ENCODE assay signal across 8 cellular contexts in genomic region chr5:37738057-37738691, GRCh38.
A peak's percentile ranks its signal among the peaks of the same experiment; 100 is the strongest.
DNase-seq lines count a peak whose midpoint lies in the region; ATAC-seq and TF ChIP-seq lines count a peak whose summit lies in the region.

No MANE protein-coding gene starts in this region.

- H3K4me2 ChIP-seq in HCT116 (ENCODE audit: low read length), result peak overlapping the region; percentile 45
- peak overlapping the region; percentile 72 for H3K4me2 ChIP-seq in MM.1S (ENCODE audit: low read depth, low read length)

- CTCF ChIA-PET in HCT116 (lab: Charles Lee), result interaction anchor here (1.2 to 1.8 kb wide), 4 partner anchors 13 to 325 kb away, joined by 4 to 12 read pairs (median 4); no protein-coding TSS in a partner anchor

- no TSS peak for BruUV-seq in HCT116 (replicated peaks; lab: Mats Ljungman, UMichigan)

- no peak overlapping the region for H2AFZ ChIP-seq in HCT116 (ENCODE audit: low read depth, low read length, poor library complexity, severe bottlenecking)
- H2AFZ ChIP-seq in MM.1S (ENCODE audit: low read length), result no peak overlapping the region

- H3K27ac ChIP-seq in HCT116 (ENCODE audit: low read depth, low read length), result peak overlapping the region; percentile 2; the same call in 1 of the 2 replicates
- peak overlapping the region; percentile 69; the same call in 1 of the 2 replicates for H3K27ac ChIP-seq in MM.1S (ENCODE audit: low read length)

- no peaks in the 10 kb centered on the region for H3K79me2 ChIP-seq in HCT116 (ENCODE audit: insufficient read depth, low read length)
- H3K79me2 ChIP-seq in MM.1S (ENCODE audit: low read length), result 0 out of 2 replicates have a peak, but pooled peaks cover 2% of the 10 kb centered on the region

- TF ChIP-seq RAD21 in HCT116 (IDR thresholded peaks at IDR 0.05; ENCODE audit: low read depth), result no peak

- H3K36me3 ChIP-seq in HCT116 (ENCODE audit: control insufficient read depth in 1 of 2, insufficient read depth in 2 of 2, low read length in 2 of 2) (no peaks in the 10 kb centered on the region), MM.1S (replicated peaks; ENCODE audit: insufficient read depth, low read length) (no peaks in the 10 kb centered on the region; the same call in 1 of the 2 replicates)

- peaks cover 11% of the 10 kb centered on the region for H3K36me3 Mint-ChIP-seq in activated T-helper 1 cell treated with anti-CD3 and anti-CD28 coated beads, Interleukin-12 subunit alpha, Interleukin-12 subunit beta, Interleukin-2, Interleukin-4 antibody, amounts not matched to agents 30 ng/mL and 10 ng/mL and 1 ng/mL, durations not matched to agents 14 hours and 24 hours and 36 hours (ENCODE audit: low read depth)
- H3K36me3 Mint-ChIP-seq in endothelial cell (ENCODE audit: low read depth, unreplicated experiment), result peaks cover 12% of the 10 kb centered on the region

- RAD21 ChIA-PET in HCT116 (lab: Charles Lee; ENCODE audit: low non-redundant PET in 1 of 2, low total read pairs in 2 of 2, uncharacterized antibody in 2 of 2, unreplicated experiment in 2 of 2), result no interaction called here

- H3K27me3 ChIP-seq in HCT116 (ENCODE audit: insufficient read depth, low read length), result no peaks in the 10 kb centered on the region
- no peaks in the 10 kb centered on the region for H3K27me3 ChIP-seq in MM.1S (replicated peaks; ENCODE audit: insufficient read depth, low read length)

- POLR2A ChIA-PET in HCT116 (lab: Charles Lee), result no interaction called here

- ATAC-seq in activated CD4-positive, CD25-positive, alpha-beta regulatory T cell treated with anti-CD3 and anti-CD28 coated beads, Interleukin-2, amount 50 U/mL, for 24 hours, result peak; percentile 76 to 86
- peak; percentile 83 for ATAC-seq in HCT116

- H3K4me1 Mint-ChIP-seq in activated T-helper 1 cell treated with anti-CD3 and anti-CD28 coated beads, Interleukin-12 subunit alpha, Interleukin-12 subunit beta, Interleukin-2, Interleukin-4 antibody, amounts not matched to agents 30 ng/mL and 10 ng/mL and 1 ng/mL, durations not matched to agents 14 hours and 24 hours and 36 hours (ENCODE audit: low read depth), result peaks cover 35% of the 10 kb centered on the region
- H3K4me1 Mint-ChIP-seq in endothelial cell (ENCODE audit: unreplicated experiment), result no peaks in the 10 kb centered on the region

- H3K4me3 Mint-ChIP-seq in activated T-helper 1 cell treated with anti-CD3 and anti-CD28 coated beads, Interleukin-12 subunit alpha, Interleukin-12 subunit beta, Interleukin-2, Interleukin-4 antibody, amounts not matched to agents 30 ng/mL and 10 ng/mL and 1 ng/mL, durations not matched to agents 14 hours and 24 hours and 36 hours, result peak overlapping the region; percentile 51
- H3K4me3 Mint-ChIP-seq in endothelial cell (ENCODE audit: unreplicated experiment), result no peak overlapping the region

- peaks cover 6% of the 10 kb centered on the region for H3K9me3 Mint-ChIP-seq in activated T-helper 1 cell treated with anti-CD3 and anti-CD28 coated beads, Interleukin-12 subunit alpha, Interleukin-12 subunit beta, Interleukin-2, Interleukin-4 antibody, amounts not matched to agents 30 ng/mL and 10 ng/mL and 1 ng/mL, durations not matched to agents 14 hours and 24 hours and 36 hours
- H3K9me3 Mint-ChIP-seq in endothelial cell (ENCODE audit: unreplicated experiment), result no peaks in the 10 kb centered on the region

- H3K4me3 ChIP-seq in HCT116 (replicated peaks in 1 of 2; ENCODE audit: low read depth in 1 of 2, low read length in 2 of 2) (no peak overlapping the region), MM.1S (ENCODE audit: low read length) (peak overlapping the region; percentile 22)

- H3K9me2 ChIP-seq in HCT116 (ENCODE audit: insufficient read depth) (no peaks in the 10 kb centered on the region), MM.1S (replicated peaks; ENCODE audit: insufficient read depth, low read length) (no peaks in the 10 kb centered on the region)

- no peaks in the 10 kb centered on the region for H3K9me3 ChIP-seq in HCT116 (ENCODE audit: control insufficient read depth in 1 of 2, insufficient read depth in 1 of 2, low read depth in 1 of 2, low read length in 2 of 2)
- H3K9me3 ChIP-seq in MM.1S (replicated peaks; ENCODE audit: insufficient read depth, low read length), result no peaks in the 10 kb centered on the region

- no peak for TF ChIP-seq POLR2A in HCT116 (IDR thresholded peaks at IDR 0.05; ENCODE audit: borderline replicate concordance, extremely low read depth, insufficient read depth, insufficient read length)

- intact Hi-C loops in HCT116 (cut with micrococcal nuclease), result no loop called here
- intact Hi-C loops in activated T-helper 1 cell treated with anti-CD3 and anti-CD28 coated beads, Interleukin-12 subunit alpha, Interleukin-12 subunit beta, Interleukin-2, Interleukin-4 antibody, amounts not matched to agents 30 ng/mL and 10 ng/mL and 1 ng/mL, durations not matched to agents 14 hours and 24 hours and 36 hours (cut with micrococcal nuclease), result loop anchor here (1.0 to 5.0 kb wide), 4 partner anchors 15 to 1337 kb away; partner anchors contain the start of genes NUP155 and RICTOR

- no peaks in the 10 kb centered on the region for H3K27me3 Mint-ChIP-seq in activated T-helper 1 cell treated with anti-CD3 and anti-CD28 coated beads, Interleukin-12 subunit alpha, Interleukin-12 subunit beta, Interleukin-2, Interleukin-4 antibody, amounts not matched to agents 30 ng/mL and 10 ng/mL and 1 ng/mL, durations not matched to agents 14 hours and 24 hours and 36 hours (ENCODE audit: insufficient read depth)
- no peaks in the 10 kb centered on the region for H3K27me3 Mint-ChIP-seq in endothelial cell (ENCODE audit: unreplicated experiment)

- TF ChIP-seq CTCF in HCT116 (IDR thresholded peaks at IDR 0.05 in 2 of 3, conservative IDR thresholded peaks at IDR 0.05 in 1 of 3; ENCODE audit: borderline replicate concordance in 1 of 3, insufficient read depth in 1 of 3, low read depth in 2 of 3, low read length in 2 of 3) (no peak), MM.1S (IDR thresholded peaks at IDR 0.05; ENCODE audit: low read length) (no peak), endothelial cell (IDR thresholded peaks at IDR 0.05; ENCODE audit: unreplicated experiment) (no peak)

- no peak for DNase-seq in activated CD4-positive, CD25-positive, alpha-beta regulatory T cell treated with anti-CD3 and anti-CD28 coated beads, Interleukin-2, amount 50 U/mL, for 72 hours
- DNase-seq in HCT116 (ENCODE audit: low read depth, low spot score) (peak; percentile 59), MM.1S (peak; percentile 93), left kidney (ENCODE audit: low read depth, low spot score) (peak; percentile 9), endothelial cell (ENCODE audit: low spot score) (no peak), occipital lobe (lab: John Stamatoyannopoulos, UW) (no peak)
- DNase-seq in activated T-helper 1 cell treated with anti-CD3 and anti-CD28 coated beads, Interleukin-12 subunit alpha, Interleukin-12 subunit beta, Interleukin-2, Interleukin-4 antibody, amounts not matched to agents 30 ng/mL and 10 ng/mL and 1 ng/mL, durations not matched to agents 14 hours and 24 hours and 36 hours (ENCODE audit: low spot score), result peak; percentile 4

- no peak overlapping the region for H3K9ac ChIP-seq in HCT116 (ENCODE audit: low read length)
- H3K9ac ChIP-seq in MM.1S (ENCODE audit: low read length), result peak overlapping the region; percentile 28; the same call in 1 of the 2 replicates

- H3K4me1 ChIP-seq in HCT116 (ENCODE audit: control insufficient read depth in 1 of 2, insufficient read depth in 2 of 2, low read length in 2 of 2) (peaks cover 21% of the 10 kb centered on the region in 2 experiments), MM.1S (ENCODE audit: low read length) (peaks cover 56% of the 10 kb centered on the region)

- H3K27ac Mint-ChIP-seq in activated T-helper 1 cell treated with anti-CD3 and anti-CD28 coated beads, Interleukin-12 subunit alpha, Interleukin-12 subunit beta, Interleukin-2, Interleukin-4 antibody, amounts not matched to agents 30 ng/mL and 10 ng/mL and 1 ng/mL, durations not matched to agents 14 hours and 24 hours and 36 hours, result peak overlapping the region; percentile 81
- H3K27ac Mint-ChIP-seq in endothelial cell (ENCODE audit: unreplicated experiment), result no peak overlapping the region

- H4K20me1 ChIP-seq in HCT116 (ENCODE audit: insufficient read depth) (no peaks in the 10 kb centered on the region), MM.1S (ENCODE audit: insufficient read depth, low read length) (no peaks in the 10 kb centered on the region)

- peaks cover 21% of the 10 kb centered on the region for H3F3A ChIP-seq in MM.1S (ENCODE audit: insufficient read depth, low read length)

TF ChIP-seq in HCT116, 20 proteins besides CTCF, POLR2A, EP300 and RAD21:
- peak; percentile 47 for TF ChIP-seq FOSL1 (IDR thresholded peaks at IDR 0.05; ENCODE audit: low read depth)
- TF ChIP-seq POLR2AphosphoS5 (IDR thresholded peaks at IDR 0.05; ENCODE audit: low read depth, low read length), result no peak
- TF ChIP-seq EZH2phosphoT487 (IDR thresholded peaks at IDR 0.05; ENCODE audit: borderline replicate concordance), result no peak
- TF ChIP-seq JUND (IDR thresholded peaks at IDR 0.05), result 0 out of 2 replicates have a peak, but pooled peaks have one; percentile 18
- no peak for TF ChIP-seq ATF3 (IDR thresholded peaks at IDR 0.05)

Comparison
In these comparisons a context has a peak if more than half of its experiments do, and no peak if none do; other contexts are left out.
1. DNase-seq: peak in HCT116 (single experiment), MM.1S (single experiment), activated T-helper 1 cell treated with anti-CD3 and anti-CD28 coated beads, Interleukin-12 subunit alpha, Interleukin-12 subunit beta, Interleukin-2, Interleukin-4 antibody, amounts not matched to agents 30 ng/mL and 10 ng/mL and 1 ng/mL, durations not matched to agents 14 hours and 24 hours and 36 hours (single experiment) and left kidney (single experiment); none in activated CD4-positive, CD25-positive, alpha-beta regulatory T cell treated with anti-CD3 and anti-CD28 coated beads, Interleukin-2, amount 50 U/mL, for 72 hours (single experiment), endothelial cell (single experiment) and occipital lobe (single experiment).